In genomic region chr5:23466401-23466886, GRCh38 we compare ENCODE assay signal across 16 cellular contexts. TPM values are rescaled to one million over a fixed set of nuclear protein-coding genes. Genes with fewer than 3 reads are reported as not detected.
DNase-seq lines count a peak whose midpoint lies in the region; TF ChIP-seq lines count a peak whose summit lies in the region.
"Had no signal": no experiment of that assay in that cellular context is flagged by ENCODE, and none has a peak within 500 bp of the region (broad histone marks: within the 10 kb centered on the region; RNA-seq: fewer than 3 reads in every experiment).

No MANE protein-coding gene starts in this region.

- intact Hi-C loops in A673 (cut with micrococcal nuclease; ENCODE audit: unreplicated experiment): no loop called here

- no peak overlapping the region for H3K4me3 Mint-ChIP-seq in immature natural killer cell
- H3K4me3 Mint-ChIP-seq: T-helper 1 cell treated with Interleukin-12 subunit alpha and Interleukin-12 subunit beta and Interleukin-4 antibody, amounts not matched to agents 30 μg/mL and 1 μg/mL, for 36 hours had no signal

- H3K36me3 ChIP-seq in A673 (ENCODE audit: insufficient read depth, low read length, poor library complexity, severe bottlenecking): no peaks in the 10 kb centered on the region
- H3K36me3 ChIP-seq in hepatocyte (replicated peaks; ENCODE audit: insufficient read depth, low read depth): no peaks in the 10 kb centered on the region
- no peaks in the 10 kb centered on the region for H3K36me3 ChIP-seq in SK-N-SH (replicated peaks in 1 of 2; ENCODE audit: control insufficient read depth in 1 of 2, insufficient read depth in 2 of 2, low read length in 1 of 2)
- H3K36me3 ChIP-seq: BE2C, heart right ventricle had no signal

- TF ChIP-seq CTCF in A673 (conservative IDR thresholded peaks at IDR 0.05; ENCODE audit: low read depth, low read length): no peak
- no peak for TF ChIP-seq CTCF in hepatocyte (IDR thresholded peaks at IDR 0.05; ENCODE audit: poor library complexity)
- no peak for TF ChIP-seq CTCF in SK-N-SH (IDR thresholded peaks at IDR 0.05)

- peaks cover 3 to 8% (median 3%) of the 10 kb centered on the region in 3 donors for H3K36me3 Mint-ChIP-seq in immature natural killer cell

- H3K4me1 Mint-ChIP-seq in immature natural killer cell: no peaks in the 10 kb centered on the region

- H2AFZ ChIP-seq in hepatocyte (no peak overlapping the region), SK-N-SH (ENCODE audit: low read depth) (no peak overlapping the region)

- TF ChIP-seq EP300 in Ishikawa (IDR thresholded peaks at IDR 0.05; ENCODE audit: borderline replicate concordance): no peak
- no peak for TF ChIP-seq EP300 in SK-N-SH (IDR thresholded peaks at IDR 0.05; ENCODE audit: borderline replicate concordance in 1 of 2, low read depth in 1 of 2, low read length in 1 of 2)

- H3K9me2 ChIP-seq in hepatocyte (replicated peaks; ENCODE audit: insufficient read depth): no peaks in the 10 kb centered on the region
- H3K9me2 ChIP-seq in SK-N-SH: no peaks in the 10 kb centered on the region

- H3K27me3 Mint-ChIP-seq in immature natural killer cell (ENCODE audit: low read depth in 3 of 3): peaks cover 0 to 8% (median 0%) of the 10 kb centered on the region in 3 donors

- H3K4me2 ChIP-seq in hepatocyte: no peak overlapping the region
- H3K4me2 ChIP-seq in SK-N-SH: no peak overlapping the region

- H4K20me1 ChIP-seq in hepatocyte (ENCODE audit: insufficient read depth, poor library complexity, severe bottlenecking) (no peaks in the 10 kb centered on the region), SK-N-SH (ENCODE audit: insufficient read depth) (no peaks in the 10 kb centered on the region)

- H3K79me2 ChIP-seq in hepatocyte (no peaks in the 10 kb centered on the region), SK-N-SH (ENCODE audit: insufficient read depth) (no peaks in the 10 kb centered on the region)

- POLR2A ChIA-PET in A673 (lab: Charles Lee; ENCODE audit: low non-redundant PET): no interaction called here
- POLR2A ChIA-PET in SK-N-SH (lab: Yijun Ruan, JAX): no interaction called here

- H3K9me3 ChIP-seq in A673 (ENCODE audit: low read depth, low read length, poor library complexity, severe bottlenecking) (peaks cover 3% of the 10 kb centered on the region), hepatocyte (ENCODE audit: low read depth) (no peaks in the 10 kb centered on the region), SK-N-SH (no peaks in the 10 kb centered on the region)
- H3K9me3 ChIP-seq: BE2C had no signal

- CTCF ChIA-PET in A673 (lab: Charles Lee): no interaction called here
- CTCF ChIA-PET in SK-N-SH (lab: Yijun Ruan, JAX): no interaction called here

- no peak overlapping the region for H3K4me3 ChIP-seq in A673 (ENCODE audit: low read depth, low read length, poor library complexity, severe bottlenecking)
- no peak overlapping the region for H3K4me3 ChIP-seq in hepatocyte
- H3K4me3 ChIP-seq in SK-N-SH (ENCODE audit: low read depth in 2 of 2, low read length in 1 of 2): no peak overlapping the region
- H3K4me3 ChIP-seq: heart right ventricle had no signal

- peaks cover 16 to 49% (median 26%) of the 10 kb centered on the region in 6 donors for H3K9me3 Mint-ChIP-seq in immature natural killer cell

- no peaks in the 10 kb centered on the region for H3F3A ChIP-seq in SK-N-SH (replicated peaks; ENCODE audit: insufficient read depth)

- H3K27ac ChIP-seq in A673 (ENCODE audit: low read depth, low read length, poor library complexity, severe bottlenecking) (no peak overlapping the region), hepatocyte (peak overlapping the region; percentile 77), SK-N-SH (ENCODE audit: low read depth in 2 of 2, low read length in 1 of 2) (no peak overlapping the region)
- H3K27ac ChIP-seq: heart right ventricle had no signal

- H3K27me3 ChIP-seq in A673 (replicated peaks; ENCODE audit: insufficient read depth, low read depth, low read length, poor library complexity) (no peaks in the 10 kb centered on the region), hepatocyte (no peaks in the 10 kb centered on the region), SK-N-SH (ENCODE audit: insufficient read depth) (no peaks in the 10 kb centered on the region)
- H3K27me3 ChIP-seq: BE2C, heart right ventricle had no signal

- H3K27ac Mint-ChIP-seq in immature natural killer cell: no peak overlapping the region
- H3K27ac Mint-ChIP-seq: T-helper 1 cell treated with Interleukin-12 subunit alpha and Interleukin-12 subunit beta and Interleukin-4 antibody, amounts not matched to agents 30 μg/mL and 1 μg/mL, for 36 hours had no signal

- BruUV-seq in A673 (replicated peaks; lab: Mats Ljungman, UMichigan): no TSS peak

- H3K4me1 ChIP-seq in A673 (ENCODE audit: insufficient read depth, low read length, poor library complexity, severe bottlenecking): no peaks in the 10 kb centered on the region
- H3K4me1 ChIP-seq in hepatocyte (ENCODE audit: insufficient read depth): peaks cover 4% of the 10 kb centered on the region
- H3K4me1 ChIP-seq in SK-N-SH (ENCODE audit: control insufficient read depth in 1 of 2, insufficient read depth in 2 of 2, low read depth in 1 of 2, low read length in 1 of 2): no peaks in the 10 kb centered on the region
- H3K4me1 ChIP-seq: BE2C, heart right ventricle had no signal

- H3K9ac ChIP-seq in SK-N-SH: no peak overlapping the region

- 25% methylated on average over 2 of the region's 2 CpGs for WGBS in hepatocyte (ENCODE audit: low lambda C conversion rate, missing lambda C conversion rate)
- 0% methylated on average over 2 of the region's 2 CpGs for WGBS in SK-N-SH (ENCODE audit: low lambda C conversion rate)

- TF ChIP-seq RAD21 in Ishikawa (IDR thresholded peaks at IDR 0.05; ENCODE audit: low read depth) (no peak), SK-N-SH (IDR thresholded peaks at IDR 0.05; ENCODE audit: low read length) (no peak)

- DNase-seq in A673 (ENCODE audit: low spot score): peak; percentile 57
- peak; percentile 37 to 51 for DNase-seq in SW 1271 (lab: John Stamatoyannopoulos, UW)
- peak; percentile 68 for DNase-seq in hepatocyte (ENCODE audit: low spot score)
- no peak for DNase-seq in NCI-H524 (lab: John Stamatoyannopoulos, UW)
- DNase-seq in immature natural killer cell: no peak
- no peak for DNase-seq in SK-N-SH
- DNase-seq in activated CD8-positive, alpha-beta memory T cell treated with anti-CD3 and anti-CD28 coated beads, Interleukin-2, amount 50 U/mL, for 48 hours: no peak
- DNase-seq: BE2C, GDM1, heart right ventricle, IMR-90, NCI-H345 had no signal

TF ChIP-seq in Ishikawa, 13 proteins besides CTCF, POLR2A, EP300 and RAD21 (continues in another document):
- TF ChIP-seq YY1 (IDR thresholded peaks at IDR 0.05; ENCODE audit: low read depth) (no peak), TEAD4 (IDR thresholded peaks at IDR 0.05) (peak; percentile 78)

TF ChIP-seq in SK-N-SH, 30 proteins besides CTCF, POLR2A, EP300 and RAD21 (continues in another document):
- TF ChIP-seq YY1 (IDR thresholded peaks at IDR 0.05; ENCODE audit: low read depth) (no peak), NRF1 (IDR thresholded peaks at IDR 0.05; ENCODE audit: low read depth, low read length) (no peak), TAF1 (IDR thresholded peaks at IDR 0.05; ENCODE audit: borderline replicate concordance, low read depth, low read length) (no peak), GATA2 (CRISPR knock-in tag; IDR thresholded peaks at IDR 0.05) (no peak), RXRA (IDR thresholded peaks at IDR 0.05; ENCODE audit: borderline replicate concordance, low read depth) (no peak), JUND (IDR thresholded peaks at IDR 0.05) (no peak), REST (IDR thresholded peaks at IDR 0.05; ENCODE audit: low read depth, low read length) (no peak), EZH2phosphoT487 (IDR thresholded peaks at IDR 0.05; ENCODE audit: borderline replicate concordance, low read depth) (no peak), NFIC (IDR thresholded peaks at IDR 0.05; ENCODE audit: borderline replicate concordance) (no peak), POLR2AphosphoS5 (IDR thresholded peaks at IDR 0.05; ENCODE audit: low read depth, low read length) (no peak), USF2 (IDR thresholded peaks at IDR 0.05; ENCODE audit: borderline replicate concordance, low read depth, low read length) (no peak), RCOR1 (IDR thresholded peaks at IDR 0.05; ENCODE audit: low read length) (no peak)

RNA-seq across cellular contexts. Expression of gene PRDM9, which starts 41.0 kb away (rescaled TPM):
- not detected in 2 replicates for total RNA-seq in A673 (2021)
- 0.56 TPM in 1 of 2 replicates, not detected in the other for total RNA-seq in hepatocyte
- polyA plus RNA-seq in hepatocyte: not detected in 2 replicates
- polyA plus RNA-seq in immature natural killer cell: not detected
- not detected in 2 replicates for polyA plus RNA-seq in SK-N-SH (2012; rRNA removed)
- polyA plus RNA-seq in SK-N-SH (2012; cell fraction: cytosol; rRNA removed): not detected in 2 replicates
- polyA plus RNA-seq in SK-N-SH (2012; cell fraction: nucleus; rRNA removed): not detected in 2 replicates
- total RNA-seq: heart right ventricle, IMR-90, pulmonary artery endothelial cell, temporal lobe had no signal
- polyA plus RNA-seq: heart right ventricle, IMR-90 had no signal

Comparison
In these comparisons a context has a peak if more than half of its experiments do, and no peak if none do; other contexts are left out.
1. DNase-seq: peak in A673 (single experiment), SW 1271 (2 of 2) and hepatocyte (single experiment); none in NCI-H524 (0 of 2), immature natural killer cell (0 of 3), SK-N-SH (single experiment) and activated CD8-positive, alpha-beta memory T cell treated with anti-CD3 and anti-CD28 coated beads, Interleukin-2, amount 50 U/mL, for 48 hours (single experiment).